In the genomic region with DNA sequence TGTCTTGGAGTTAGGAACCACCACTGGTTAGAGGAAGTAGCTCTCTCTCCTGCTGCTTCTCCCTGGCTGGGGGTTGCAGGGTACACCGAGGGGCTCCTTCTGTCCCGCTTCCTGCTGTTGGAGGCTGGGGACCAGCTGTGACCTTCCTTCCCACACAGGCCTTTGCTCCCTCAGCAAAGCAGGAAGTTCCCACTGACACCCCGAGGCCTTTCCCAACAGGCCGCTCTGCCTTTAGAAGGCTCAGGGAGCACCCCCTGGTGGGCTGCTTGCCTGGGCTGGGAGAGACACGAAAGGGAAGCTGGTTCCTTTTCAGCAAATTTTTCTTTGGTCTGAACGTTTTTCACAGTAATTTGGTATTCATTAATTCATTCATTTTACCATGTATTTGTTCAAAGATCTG, we compare ENCODE assay signal across 17 cellular contexts.
DNase-seq lines count a peak whose midpoint lies in the region; ATAC-seq and TF ChIP-seq lines count a peak whose summit lies in the region.
"Had no signal": no experiment of that assay in that cellular context is flagged by ENCODE, and none has a peak within 500 bp of the region (broad histone marks: within the 10 kb centered on the region; RNA-seq: fewer than 3 reads in every experiment).

No MANE protein-coding gene starts in this region.

- H3K9me3 ChIP-seq in left ventricle myocardium inferior (replicated peaks) (no peaks in the 10 kb centered on the region), upper lobe of right lung (no peaks in the 10 kb centered on the region), transverse colon (no peaks in the 10 kb centered on the region)
- H3K9me3 ChIP-seq: gastrocnemius medialis, MG63, right lobe of liver, vagina had no signal

- in situ Hi-C loops in SK-MEL-5 (cut with HindIII; ENCODE audit: low pct_unique_long_range_greater_than_20kb, low sequenced_read_pairs) (no loop called here), transverse colon (cut with MboI; ENCODE audit: low pct_ligation_motif_present in 1 of 4, low pct_unique_long_range_greater_than_20kb in 1 of 4, low sequenced_read_pairs in 3 of 4) (no loop called here)

- H3K36me3 ChIP-seq in left ventricle myocardium inferior = no peaks in the 10 kb centered on the region
- H3K36me3 ChIP-seq in upper lobe of right lung = no peaks in the 10 kb centered on the region
- no peaks in the 10 kb centered on the region for H3K36me3 ChIP-seq in transverse colon
- H3K36me3 ChIP-seq: gastrocnemius medialis, MG63, right lobe of liver, vagina had no signal

- H3K4me1 ChIP-seq in left ventricle myocardium inferior (peaks cover 14% of the 10 kb centered on the region), upper lobe of right lung (peaks cover 7% of the 10 kb centered on the region), transverse colon (no peaks in the 10 kb centered on the region)
- H3K4me1 ChIP-seq: gastrocnemius medialis, right lobe of liver, vagina had no signal

- H3K27ac ChIP-seq in left ventricle myocardium inferior (replicated peaks) (no peak overlapping the region), upper lobe of right lung (no peak overlapping the region), transverse colon (no peak overlapping the region)
- H3K27ac ChIP-seq: gastrocnemius medialis, HL-60, right lobe of liver, vagina had no signal

- no peak overlapping the region for H3K4me3 ChIP-seq in left ventricle myocardium inferior
- no peak overlapping the region for H3K4me3 ChIP-seq in upper lobe of right lung
- no peak overlapping the region for H3K4me3 ChIP-seq in transverse colon
- H3K4me3 ChIP-seq: gastrocnemius medialis, MG63, right lobe of liver, vagina had no signal

- peak; percentile 51 for TF ChIP-seq CTCF in left ventricle myocardium inferior (IDR thresholded peaks at IDR 0.05; ENCODE audit: borderline replicate concordance)
- TF ChIP-seq CTCF in upper lobe of right lung (IDR thresholded peaks at IDR 0.05) = peak; percentile 28
- no peak for TF ChIP-seq CTCF in transverse colon (IDR thresholded peaks at IDR 0.05)

- intact Hi-C loops in Right ventricle myocardium superior (cut with DNase I) (no loop called here), cardiac septum (cut with DNase I) (no loop called here), left ventricle myocardium inferior (cut with micrococcal nuclease) (no loop called here), upper lobe of right lung (cut with DNase I) (no loop called here), transverse colon (cut with DNase I; ENCODE audit: low total_unique reads) (no loop called here)

- 55 to 56% methylated on average over 5 to 6 of the region's 6 CpGs for WGBS in transverse colon (ENCODE audit: low coverage in 1 of 2), 2 donors

- TF ChIP-seq EP300 in transverse colon (IDR thresholded peaks at IDR 0.05; ENCODE audit: low read depth) = no peak

- no peak for TF ChIP-seq POLR2A in transverse colon (IDR thresholded peaks at IDR 0.05)

- DNase-seq in Right ventricle myocardium superior (no peak), cardiac septum (ENCODE audit: low spot score) (no peak), SK-MEL-5 (ENCODE audit: low read depth, low spot score) (peak; percentile 58), left ventricle myocardium inferior (peak; percentile 29), upper lobe of right lung (no peak), transverse colon (no peak), dedifferentiated amniotic fluid mesenchymal stem cell (ENCODE audit: extremely low spot score) (no peak), NCI-H446 treated with DMSO at 0.1 percent for 48 hours (lab: John Stamatoyannopoulos, UW) (no peak)
- DNase-seq: activated CD8-positive, alpha-beta memory T cell treated with anti-CD3 and anti-CD28 coated beads for 24 hours; activated naive CD4-positive, alpha-beta T cell treated with Interleukin-2 at 50 U/mL for 16 hours; gastrocnemius medialis; MG63; right lobe of liver; stimulated activated naive B cell treated with anti-CD40 and anti-IgM and Interleukin-4, amounts not matched to agents 10 μg/mL and 1 μg/mL and 100 μg/mL, for 72 hours; T1000 had no signal

- H3K27me3 ChIP-seq in left ventricle myocardium inferior (ENCODE audit: low read depth) (peaks cover 20% of the 10 kb centered on the region), upper lobe of right lung (no peaks in the 10 kb centered on the region), transverse colon (no peaks in the 10 kb centered on the region)
- H3K27me3 ChIP-seq: gastrocnemius medialis, MG63, right lobe of liver, vagina had no signal

- ATAC-seq in Right ventricle myocardium superior (ENCODE audit: poor library complexity) (peak; percentile 68), upper lobe of right lung (no peak)
- ATAC-seq: gastrocnemius medialis; stimulated activated naive B cell treated with anti-CD40 and anti-IgM and Interleukin-4, amounts not matched to agents 10 μg/mL and 1 μg/mL and 100 μg/mL, for 72 hours had no signal

Comparison
In these comparisons a context has a peak if more than half of its experiments do, and no peak if none do; other contexts are left out.
1. DNase-seq: peak in SK-MEL-5 (single experiment) and left ventricle myocardium inferior (single experiment); none in Right ventricle myocardium superior (single experiment), cardiac septum (single experiment), upper lobe of right lung (single experiment), transverse colon (single experiment), dedifferentiated amniotic fluid mesenchymal stem cell (single experiment) and NCI-H446 treated with DMSO at 0.1 percent for 48 hours (single experiment).
2. CTCF ChIP-seq: peak in left ventricle myocardium inferior (single experiment) and upper lobe of right lung (single experiment); none in transverse colon (0 of 5).